ENCODE assay signal across 18 cellular contexts in the genomic region with DNA sequence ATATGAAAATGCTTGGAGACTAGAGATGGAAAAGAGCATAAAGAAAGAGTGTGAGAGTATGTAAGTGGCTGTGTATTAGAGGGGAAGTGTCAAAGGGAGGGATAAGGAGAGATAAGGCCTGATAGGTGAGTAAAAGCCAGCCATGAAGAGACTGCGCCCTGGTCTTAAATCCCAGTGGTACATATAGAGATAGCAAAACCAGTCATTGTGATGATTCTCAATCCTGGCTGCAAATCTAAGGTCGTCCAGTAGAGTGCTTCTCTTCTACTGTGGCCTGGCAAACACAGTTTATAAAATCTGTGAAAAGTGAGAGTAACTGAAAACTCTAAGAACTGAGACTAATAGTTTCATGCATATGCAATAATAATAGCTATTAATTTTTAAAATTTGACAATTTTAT.
"Had no signal": no experiment of that assay in that cellular context is flagged by ENCODE, and none has a peak within 500 bp of the region (broad histone marks: within the 10 kb centered on the region; RNA-seq: fewer than 3 reads in every experiment).

No MANE protein-coding gene starts in this region.

- H3K9me3 Mint-ChIP-seq: activated CD4-positive, alpha-beta T cell treated with anti-CD3 and anti-CD28 coated beads, Interleukin-2, amount 10 ng/mL, durations not matched to agents 7 days and 5 days; activated naive CD8-positive, alpha-beta T cell treated with anti-CD3 and anti-CD28 coated beads for 36 hours; central memory CD8-positive, alpha-beta T cell; effector memory CD8-positive, alpha-beta T cell; naive thymus-derived CD8-positive, alpha-beta T cell; stimulated activated memory B cell treated with anti-CD40 and anti-IgM and Interleukin-4, amounts not matched to agents 10 μg/mL and 1 μg/mL and 100 μg/mL, for 72 hours; T-helper 2 cell treated with Interferon-gamma antibody and Interleukin-4, amounts not matched to agents 5 μg/mL and 100 μg/mL, for 36 hours had no signal

- H3K36me3 ChIP-seq: left lung had no signal

- H3K4me3 ChIP-seq: body of pancreas, left lung had no signal

- H3K4me1 ChIP-seq: body of pancreas, left lung had no signal

- H3K4me1 Mint-ChIP-seq: activated CD4-positive, alpha-beta T cell treated with anti-CD3 and anti-CD28 coated beads, Interleukin-2, amount 10 ng/mL, durations not matched to agents 7 days and 5 days; activated naive CD8-positive, alpha-beta T cell treated with anti-CD3 and anti-CD28 coated beads for 36 hours; stimulated activated memory B cell treated with anti-CD40 and anti-IgM and Interleukin-4, amounts not matched to agents 10 μg/mL and 1 μg/mL and 100 μg/mL, for 72 hours had no signal

- H3K27ac ChIP-seq: body of pancreas, left lung had no signal

- H3K9me3 ChIP-seq: body of pancreas, left lung had no signal

- H3K4me3 Mint-ChIP-seq: activated CD4-positive, alpha-beta T cell treated with anti-CD3 and anti-CD28 coated beads, Interleukin-2, amount 10 ng/mL, durations not matched to agents 7 days and 5 days; activated naive CD8-positive, alpha-beta T cell treated with anti-CD3 and anti-CD28 coated beads for 36 hours; central memory CD8-positive, alpha-beta T cell; effector memory CD8-positive, alpha-beta T cell; naive thymus-derived CD8-positive, alpha-beta T cell; stimulated activated memory B cell treated with anti-CD40 and anti-IgM and Interleukin-4, amounts not matched to agents 10 μg/mL and 1 μg/mL and 100 μg/mL, for 72 hours; T-helper 2 cell treated with Interferon-gamma antibody and Interleukin-4, amounts not matched to agents 5 μg/mL and 100 μg/mL, for 36 hours had no signal

- DNase-seq: activated CD4-positive, alpha-beta T cell treated with anti-CD3 and anti-CD28 coated beads, Interleukin-2, amount 10 ng/mL, durations not matched to agents 7 days and 5 days; activated CD4-positive, CD25-positive, alpha-beta regulatory T cell; activated CD8-positive, alpha-beta memory T cell treated with anti-CD3 and anti-CD28 coated beads for 24 hours; activated naive CD8-positive, alpha-beta T cell treated with anti-CD3 and anti-CD28 coated beads for 36 hours; amygdala; body of pancreas; dermis blood vessel endothelial cell; effector memory CD8-positive, alpha-beta T cell; kidney; left lung; mammary epithelial cell; naive thymus-derived CD8-positive, alpha-beta T cell; posterior cingulate gyrus; retina; stimulated activated CD4-positive, alpha-beta T cell treated with anti-CD3 and anti-CD28 coated beads, Interleukin-2, amount 100 ng/mL, for 48 hours had no signal

- H3K27me3 ChIP-seq: body of pancreas, left lung had no signal

- H3K27ac Mint-ChIP-seq: activated CD4-positive, alpha-beta T cell treated with anti-CD3 and anti-CD28 coated beads, Interleukin-2, amount 10 ng/mL, durations not matched to agents 7 days and 5 days; activated naive CD8-positive, alpha-beta T cell treated with anti-CD3 and anti-CD28 coated beads for 36 hours; effector memory CD8-positive, alpha-beta T cell; naive thymus-derived CD8-positive, alpha-beta T cell; stimulated activated memory B cell treated with anti-CD40 and anti-IgM and Interleukin-4, amounts not matched to agents 10 μg/mL and 1 μg/mL and 100 μg/mL, for 72 hours; T-helper 2 cell treated with Interferon-gamma antibody and Interleukin-4, amounts not matched to agents 5 μg/mL and 100 μg/mL, for 36 hours had no signal

- H3K27me3 Mint-ChIP-seq: activated CD4-positive, alpha-beta T cell treated with anti-CD3 and anti-CD28 coated beads, Interleukin-2, amount 10 ng/mL, durations not matched to agents 7 days and 5 days; activated naive CD8-positive, alpha-beta T cell treated with anti-CD3 and anti-CD28 coated beads for 36 hours; central memory CD8-positive, alpha-beta T cell; effector memory CD8-positive, alpha-beta T cell; naive thymus-derived CD8-positive, alpha-beta T cell; stimulated activated memory B cell treated with anti-CD40 and anti-IgM and Interleukin-4, amounts not matched to agents 10 μg/mL and 1 μg/mL and 100 μg/mL, for 72 hours had no signal

- ATAC-seq: body of pancreas; effector memory CD8-positive, alpha-beta T cell; left lung; naive thymus-derived CD8-positive, alpha-beta T cell; stimulated activated memory B cell treated with anti-CD40 and anti-IgM and Interleukin-4, amounts not matched to agents 10 μg/mL and 1 μg/mL and 100 μg/mL, for 72 hours had no signal
